In genomic region chr2:159712929-159713575, GRCh38 we compare ENCODE assay signal across 8 cellular contexts. TPM values are rescaled to one million over a fixed set of nuclear protein-coding genes. Genes with fewer than 3 reads are reported as not detected.
DNase-seq lines count a peak whose midpoint lies in the region; ATAC-seq and TF ChIP-seq lines count a peak whose summit lies in the region.

No MANE protein-coding gene starts in this region.

- peak overlapping the region; percentile 88 to 98 for H3K4me3 ChIP-seq in CD4-positive, alpha-beta memory T cell (ENCODE audit: low read length in 2 of 2)
- H3K4me3 ChIP-seq in MG63 (peak overlapping the region; percentile 100), breast epithelium (peak overlapping the region; percentile 84 to 99 (median 94)), left lung (peak overlapping the region; percentile 80 to 89), testis (peak overlapping the region; percentile 95 to 97)

- TF ChIP-seq CTCF in breast epithelium (IDR thresholded peaks at IDR 0.05), result no peak
- no peak for TF ChIP-seq CTCF in left lung (IDR thresholded peaks at IDR 0.05)
- no peak for TF ChIP-seq CTCF in testis (IDR thresholded peaks at IDR 0.05)

- no peaks in the 10 kb centered on the region for H3K27me3 ChIP-seq in CD4-positive, alpha-beta memory T cell (ENCODE audit: insufficient read depth, low read length)
- H3K27me3 ChIP-seq in MG63 (no peaks in the 10 kb centered on the region), breast epithelium (no peaks in the 10 kb centered on the region), left lung (no peaks in the 10 kb centered on the region), testis (no peaks in the 10 kb centered on the region)

- H3K27me3 Mint-ChIP-seq in CD4-positive, alpha-beta memory T cell, result no peaks in the 10 kb centered on the region

- WGBS in testis, 2 donors, result 0 to 1% methylated on average over 16 to 35 of the region's 35 CpGs

- POLR2A ChIA-PET in CD4-positive, alpha-beta memory T cell (lab: Charles Lee; ENCODE audit: partially characterized antibody), result interaction anchor here (0.9 to 2.4 kb wide), 19 partner anchors 10 to 1837 kb away, joined by 3 to 30 read pairs (median 4); partner anchors contain the start of genes ACVR1, BAZ2B and LY75

- H3K4me1 ChIP-seq in CD4-positive, alpha-beta memory T cell (ENCODE audit: insufficient read depth, low read length), result peaks cover 60% of the 10 kb centered on the region
- H3K4me1 ChIP-seq in breast epithelium (peaks cover 0 to 23% of the 10 kb centered on the region in 2 donors), left lung (peaks cover 7 to 60% of the 10 kb centered on the region in 2 donors), testis (peaks cover 15% of the 10 kb centered on the region)

- CTCF ChIA-PET in CD4-positive, alpha-beta memory T cell (lab: Charles Lee; ENCODE audit: partially characterized antibody), result interaction anchor here (1.0 to 2.4 kb wide), 6 partner anchors 9 to 512 kb away, joined by 3 to 7 read pairs (median 4); no protein-coding TSS in a partner anchor

- peak overlapping the region; percentile 92 for H3K27ac ChIP-seq in CD4-positive, alpha-beta memory T cell (ENCODE audit: low read depth, low read length)
- H3K27ac ChIP-seq in breast epithelium (peak overlapping the region; percentile 97 to 99), left lung (peak overlapping the region; percentile 99 to 100), testis (peak overlapping the region; percentile 98 to 100)

- intact Hi-C loops in CD4-positive, alpha-beta memory T cell (cut with micrococcal nuclease), result loop anchor here (1.0 to 5.0 kb wide), 7 partner anchors 191 to 1836 kb away; partner anchors contain the start of genes ACVR1, LY75 and WDSUB1
- intact Hi-C loops in breast epithelium (cut with DNase I; ENCODE audit: low total_unique reads) (no loop called here), left lung (cut with DNase I) (no loop called here), testis (cut with DNase I; ENCODE audit: low total_unique reads) (no loop called here)

- peaks cover 22 to 53% of the 10 kb centered on the region in 2 donors for H3K36me3 Mint-ChIP-seq in CD4-positive, alpha-beta memory T cell

- H3K9me3 ChIP-seq in CD4-positive, alpha-beta memory T cell (ENCODE audit: control insufficient read depth in 1 of 2, low read length in 2 of 2), result no peaks in the 10 kb centered on the region
- H3K9me3 ChIP-seq in MG63 (no peaks in the 10 kb centered on the region), breast epithelium (no peaks in the 10 kb centered on the region), left lung (no peaks in the 10 kb centered on the region), testis (no peaks in the 10 kb centered on the region)

- DNase-seq in CD4-positive, alpha-beta memory T cell, result peak in 3 of 5 donors; percentile 38 to 59 (median 45)
- no peak for DNase-seq in MG63
- no peak for DNase-seq in breast epithelium (ENCODE audit: low spot score in 2 of 2)
- no peak for DNase-seq in left lung
- DNase-seq in testis, result no peak
- no peak for DNase-seq in activated CD8-positive, alpha-beta memory T cell treated with anti-CD3 and anti-CD28 coated beads, Interleukin-2, amount 50 U/mL, for 4 hours

- peak overlapping the region; percentile 97 to 100 (median 99) for H3K4me3 Mint-ChIP-seq in CD4-positive, alpha-beta memory T cell

- no peak for TF ChIP-seq POLR2A in breast epithelium (IDR thresholded peaks at IDR 0.05)
- no peak for TF ChIP-seq POLR2A in testis (IDR thresholded peaks at IDR 0.05)

- peaks cover 39 to 70% (median 54%) of the 10 kb centered on the region in 4 donors for H3K4me1 Mint-ChIP-seq in CD4-positive, alpha-beta memory T cell

- peak overlapping the region; percentile 90 to 100 (median 100) for H3K27ac Mint-ChIP-seq in CD4-positive, alpha-beta memory T cell

- peaks cover 0 to 3% (median 0%) of the 10 kb centered on the region in 8 donors for H3K9me3 Mint-ChIP-seq in CD4-positive, alpha-beta memory T cell

- peaks cover 11% of the 10 kb centered on the region for H3K36me3 ChIP-seq in CD4-positive, alpha-beta memory T cell (ENCODE audit: insufficient read depth, low read length)
- H3K36me3 ChIP-seq in MG63 (peaks cover 44% of the 10 kb centered on the region), breast epithelium (peaks cover 3% of the 10 kb centered on the region), left lung (peaks cover 0 to 31% of the 10 kb centered on the region in 2 donors), testis (ENCODE audit: low read depth, missing control alignments) (no peaks in the 10 kb centered on the region)

- ATAC-seq in GM21390 (IDR thresholded peaks at IDR 0.05; ENCODE audit: unreplicated experiment) (peak; percentile 2), left lung (peak; percentile 32), GM18907 (IDR thresholded peaks at IDR 0.05; ENCODE audit: unreplicated experiment) (no peak)

RNA-seq across cellular contexts. Expression of gene MARCHF7, which starts 0.7 kb away (rescaled TPM):
- 100 to 1,000 TPM; 113 to 115 TPM for total RNA-seq in CD4-positive, alpha-beta memory T cell
- 100 to 1,000 TPM; 162 to 196 TPM for polyA plus RNA-seq in CD4-positive, alpha-beta memory T cell
- total RNA-seq in MG63 (2014; rRNA removed; shearing (Covaris generic); ENCODE audit: low replicate concordance), result 105 and 340 TPM in 2 replicates
- total RNA-seq in breast epithelium (100 to 1,000 TPM in 2 of 3 donors, 10 to 100 TPM in 1; 85.9 to 154 (median 128) TPM), left lung (10 to 100 TPM; 64.1 to 83.1 TPM), testis (100 to 1,000 TPM in 1 of 2 donors, 10 to 100 TPM in 1; 89.4 to 115 TPM)
- polyA plus RNA-seq in testis (ENCODE audit: insufficient read depth, low read depth, low replicate concordance), result 97.8 TPM

Comparison
In these comparisons a context has a peak if more than half of its experiments do, and no peak if none do; other contexts are left out.
1. DNase-seq: peak in CD4-positive, alpha-beta memory T cell (3 of 5); none in MG63 (single experiment), breast epithelium (0 of 2), left lung (0 of 2), testis (single experiment) and activated CD8-positive, alpha-beta memory T cell treated with anti-CD3 and anti-CD28 coated beads, Interleukin-2, amount 50 U/mL, for 4 hours (single experiment).
2. Peak in every context shown above with its lines, with median percentiles within 50 percentile points of each other: H3K27ac ChIP-seq and H3K4me3 ChIP-seq.